In genomic region chr3:175983369-175983768, GRCh38 we compare ENCODE assay signal across 20 cellular contexts.
"Had no signal": no experiment of that assay in that cellular context is flagged by ENCODE, and none has a peak within 500 bp of the region (broad histone marks: within the 10 kb centered on the region; RNA-seq: fewer than 3 reads in every experiment).

No MANE protein-coding gene starts in this region.

- H3K27ac ChIP-seq: epithelial cell of prostate, heart right ventricle had no signal

- H3K27ac Mint-ChIP-seq: activated CD4-positive, alpha-beta memory T cell treated with anti-CD3 and anti-CD28 coated beads, Interleukin-2, amount 10 ng/mL, durations not matched to agents 7 days and 5 days; activated CD8-positive, alpha-beta memory T cell treated with anti-CD3 and anti-CD28 coated beads, Interleukin-2, amount 10 ng/mL, durations not matched to agents 7 days and 5 days; activated naive CD8-positive, alpha-beta T cell treated with anti-CD3 and anti-CD28 coated beads for 36 hours; brain; endodermal cell; natural killer cell treated with Interleukin-12 subunit alpha and Interleukin-12 subunit beta and Interleukin-15 and Interleukin-18, amount 100 ng/mL, for 72 hours had no signal

- DNase-seq: activated CD4-positive, alpha-beta memory T cell treated with anti-CD3 and anti-CD28 coated beads, Interleukin-2, amount 10 ng/mL, durations not matched to agents 7 days and 5 days; activated CD4-positive, alpha-beta T cell treated with anti-CD3 and anti-CD28 coated beads for 48 hours; activated CD4-positive, CD25-positive, alpha-beta regulatory T cell; activated CD8-positive, alpha-beta memory T cell treated with anti-CD3 and anti-CD28 coated beads, Interleukin-2, amount 10 ng/mL, durations not matched to agents 7 days and 5 days; activated naive CD4-positive, alpha-beta T cell; activated naive CD8-positive, alpha-beta T cell treated with anti-CD3 and anti-CD28 coated beads for 36 hours; amygdala; caudate nucleus; endodermal cell; heart right ventricle; left cardiac atrium; mesendoderm; posterior cingulate gyrus; retina; stimulated activated naive CD4-positive, alpha-beta T cell; T-helper 1 cell; T-helper 9 cell had no signal

- H3K36me3 Mint-ChIP-seq: activated CD8-positive, alpha-beta memory T cell treated with anti-CD3 and anti-CD28 coated beads, Interleukin-2, amount 10 ng/mL, durations not matched to agents 7 days and 5 days; activated naive CD8-positive, alpha-beta T cell treated with anti-CD3 and anti-CD28 coated beads for 36 hours had no signal

- H3K27me3 ChIP-seq: heart right ventricle had no signal

- H3K4me3 Mint-ChIP-seq: activated CD4-positive, alpha-beta memory T cell treated with anti-CD3 and anti-CD28 coated beads, Interleukin-2, amount 10 ng/mL, durations not matched to agents 7 days and 5 days; activated CD8-positive, alpha-beta memory T cell treated with anti-CD3 and anti-CD28 coated beads, Interleukin-2, amount 10 ng/mL, durations not matched to agents 7 days and 5 days; activated naive CD8-positive, alpha-beta T cell treated with anti-CD3 and anti-CD28 coated beads for 36 hours; brain; endodermal cell; natural killer cell treated with Interleukin-12 subunit alpha and Interleukin-12 subunit beta and Interleukin-15 and Interleukin-18, amount 100 ng/mL, for 72 hours had no signal

- H3K4me1 ChIP-seq: heart right ventricle had no signal

- H3K9me3 Mint-ChIP-seq: endodermal cell had no signal

- H3K4me3 ChIP-seq: heart right ventricle had no signal

- H3K4me1 Mint-ChIP-seq: activated CD4-positive, alpha-beta memory T cell treated with anti-CD3 and anti-CD28 coated beads, Interleukin-2, amount 10 ng/mL, durations not matched to agents 7 days and 5 days; activated CD8-positive, alpha-beta memory T cell treated with anti-CD3 and anti-CD28 coated beads, Interleukin-2, amount 10 ng/mL, durations not matched to agents 7 days and 5 days; activated naive CD8-positive, alpha-beta T cell treated with anti-CD3 and anti-CD28 coated beads for 36 hours; brain; endodermal cell had no signal

- H3K27me3 Mint-ChIP-seq: activated CD4-positive, alpha-beta memory T cell treated with anti-CD3 and anti-CD28 coated beads, Interleukin-2, amount 10 ng/mL, durations not matched to agents 7 days and 5 days; activated CD8-positive, alpha-beta memory T cell treated with anti-CD3 and anti-CD28 coated beads, Interleukin-2, amount 10 ng/mL, durations not matched to agents 7 days and 5 days; activated naive CD8-positive, alpha-beta T cell treated with anti-CD3 and anti-CD28 coated beads for 36 hours; brain; natural killer cell treated with Interleukin-12 subunit alpha and Interleukin-12 subunit beta and Interleukin-15 and Interleukin-18, amount 100 ng/mL, for 72 hours had no signal

- H3K36me3 ChIP-seq: heart right ventricle had no signal

- ATAC-seq: activated CD8-positive, alpha-beta memory T cell treated with anti-CD3 and anti-CD28 coated beads, Interleukin-2, amount 10 ng/mL, durations not matched to agents 7 days and 5 days; heart right ventricle; left cardiac atrium; natural killer cell treated with Interleukin-12 subunit alpha and Interleukin-12 subunit beta and Interleukin-15 and Interleukin-18, amount 100 ng/mL, for 72 hours had no signal
